1 cellular context compared by ENCODE assay signal in the genomic region with DNA sequence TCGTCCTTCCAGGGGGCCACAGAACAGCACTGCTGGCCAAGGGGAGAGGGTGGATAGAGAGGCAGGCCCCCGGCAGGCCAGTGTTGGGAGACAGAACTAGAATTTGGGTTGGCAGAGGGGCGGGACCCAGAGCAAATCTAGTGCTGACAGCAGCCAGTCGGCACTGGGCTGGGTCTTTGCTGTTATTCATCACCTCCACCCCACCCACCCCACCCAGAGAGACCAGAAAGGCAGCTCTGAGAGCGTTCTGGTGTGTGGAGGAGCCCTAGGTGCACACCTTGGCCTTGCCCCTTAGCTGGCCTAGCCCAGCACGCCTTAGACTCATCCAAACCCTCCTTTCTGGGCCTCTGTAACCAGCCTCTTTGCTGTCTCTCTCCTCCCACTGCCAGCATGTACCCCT.
TF ChIP-seq lines count a peak whose summit lies in the region.

No MANE protein-coding gene starts in this region.

TF ChIP-seq in H1, 55 proteins besides CTCF, POLR2A, EP300 and RAD21:
- TF ChIP-seq, protein P1, sequence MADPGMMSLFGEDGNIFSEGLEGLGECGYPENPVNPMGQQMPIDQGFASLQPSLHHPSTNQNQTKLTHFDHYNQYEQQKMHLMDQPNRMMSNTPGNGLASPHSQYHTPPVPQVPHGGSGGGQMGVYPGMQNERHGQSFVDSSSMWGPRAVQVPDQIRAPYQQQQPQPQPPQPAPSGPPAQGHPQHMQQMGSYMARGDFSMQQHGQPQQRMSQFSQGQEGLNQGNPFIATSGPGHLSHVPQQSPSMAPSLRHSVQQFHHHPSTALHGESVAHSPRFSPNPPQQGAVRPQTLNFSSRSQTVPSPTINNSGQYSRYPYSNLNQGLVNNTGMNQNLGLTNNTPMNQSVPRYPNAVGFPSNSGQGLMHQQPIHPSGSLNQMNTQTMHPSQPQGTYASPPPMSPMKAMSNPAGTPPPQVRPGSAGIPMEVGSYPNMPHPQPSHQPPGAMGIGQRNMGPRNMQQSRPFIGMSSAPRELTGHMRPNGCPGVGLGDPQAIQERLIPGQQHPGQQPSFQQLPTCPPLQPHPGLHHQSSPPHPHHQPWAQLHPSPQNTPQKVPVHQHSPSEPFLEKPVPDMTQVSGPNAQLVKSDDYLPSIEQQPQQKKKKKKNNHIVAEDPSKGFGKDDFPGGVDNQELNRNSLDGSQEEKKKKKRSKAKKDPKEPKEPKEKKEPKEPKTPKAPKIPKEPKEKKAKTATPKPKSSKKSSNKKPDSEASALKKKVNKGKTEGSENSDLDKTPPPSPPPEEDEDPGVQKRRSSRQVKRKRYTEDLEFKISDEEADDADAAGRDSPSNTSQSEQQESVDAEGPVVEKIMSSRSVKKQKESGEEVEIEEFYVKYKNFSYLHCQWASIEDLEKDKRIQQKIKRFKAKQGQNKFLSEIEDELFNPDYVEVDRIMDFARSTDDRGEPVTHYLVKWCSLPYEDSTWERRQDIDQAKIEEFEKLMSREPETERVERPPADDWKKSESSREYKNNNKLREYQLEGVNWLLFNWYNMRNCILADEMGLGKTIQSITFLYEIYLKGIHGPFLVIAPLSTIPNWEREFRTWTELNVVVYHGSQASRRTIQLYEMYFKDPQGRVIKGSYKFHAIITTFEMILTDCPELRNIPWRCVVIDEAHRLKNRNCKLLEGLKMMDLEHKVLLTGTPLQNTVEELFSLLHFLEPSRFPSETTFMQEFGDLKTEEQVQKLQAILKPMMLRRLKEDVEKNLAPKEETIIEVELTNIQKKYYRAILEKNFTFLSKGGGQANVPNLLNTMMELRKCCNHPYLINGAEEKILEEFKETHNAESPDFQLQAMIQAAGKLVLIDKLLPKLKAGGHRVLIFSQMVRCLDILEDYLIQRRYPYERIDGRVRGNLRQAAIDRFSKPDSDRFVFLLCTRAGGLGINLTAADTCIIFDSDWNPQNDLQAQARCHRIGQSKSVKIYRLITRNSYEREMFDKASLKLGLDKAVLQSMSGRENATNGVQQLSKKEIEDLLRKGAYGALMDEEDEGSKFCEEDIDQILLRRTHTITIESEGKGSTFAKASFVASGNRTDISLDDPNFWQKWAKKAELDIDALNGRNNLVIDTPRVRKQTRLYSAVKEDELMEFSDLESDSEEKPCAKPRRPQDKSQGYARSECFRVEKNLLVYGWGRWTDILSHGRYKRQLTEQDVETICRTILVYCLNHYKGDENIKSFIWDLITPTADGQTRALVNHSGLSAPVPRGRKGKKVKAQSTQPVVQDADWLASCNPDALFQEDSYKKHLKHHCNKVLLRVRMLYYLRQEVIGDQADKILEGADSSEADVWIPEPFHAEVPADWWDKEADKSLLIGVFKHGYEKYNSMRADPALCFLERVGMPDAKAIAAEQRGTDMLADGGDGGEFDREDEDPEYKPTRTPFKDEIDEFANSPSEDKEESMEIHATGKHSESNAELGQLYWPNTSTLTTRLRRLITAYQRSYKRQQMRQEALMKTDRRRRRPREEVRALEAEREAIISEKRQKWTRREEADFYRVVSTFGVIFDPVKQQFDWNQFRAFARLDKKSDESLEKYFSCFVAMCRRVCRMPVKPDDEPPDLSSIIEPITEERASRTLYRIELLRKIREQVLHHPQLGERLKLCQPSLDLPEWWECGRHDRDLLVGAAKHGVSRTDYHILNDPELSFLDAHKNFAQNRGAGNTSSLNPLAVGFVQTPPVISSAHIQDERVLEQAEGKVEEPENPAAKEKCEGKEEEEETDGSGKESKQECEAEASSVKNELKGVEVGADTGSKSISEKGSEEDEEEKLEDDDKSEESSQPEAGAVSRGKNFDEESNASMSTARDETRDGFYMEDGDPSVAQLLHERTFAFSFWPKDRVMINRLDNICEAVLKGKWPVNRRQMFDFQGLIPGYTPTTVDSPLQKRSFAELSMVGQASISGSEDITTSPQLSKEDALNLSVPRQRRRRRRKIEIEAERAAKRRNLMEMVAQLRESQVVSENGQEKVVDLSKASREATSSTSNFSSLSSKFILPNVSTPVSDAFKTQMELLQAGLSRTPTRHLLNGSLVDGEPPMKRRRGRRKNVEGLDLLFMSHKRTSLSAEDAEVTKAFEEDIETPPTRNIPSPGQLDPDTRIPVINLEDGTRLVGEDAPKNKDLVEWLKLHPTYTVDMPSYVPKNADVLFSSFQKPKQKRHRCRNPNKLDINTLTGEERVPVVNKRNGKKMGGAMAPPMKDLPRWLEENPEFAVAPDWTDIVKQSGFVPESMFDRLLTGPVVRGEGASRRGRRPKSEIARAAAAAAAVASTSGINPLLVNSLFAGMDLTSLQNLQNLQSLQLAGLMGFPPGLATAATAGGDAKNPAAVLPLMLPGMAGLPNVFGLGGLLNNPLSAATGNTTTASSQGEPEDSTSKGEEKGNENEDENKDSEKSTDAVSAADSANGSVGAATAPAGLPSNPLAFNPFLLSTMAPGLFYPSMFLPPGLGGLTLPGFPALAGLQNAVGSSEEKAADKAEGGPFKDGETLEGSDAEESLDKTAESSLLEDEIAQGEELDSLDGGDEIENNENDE (IDR thresholded peaks at IDR 0.05; ENCODE audit: insufficient replicate concordance, low read length): no peak
- TF ChIP-seq CTBP2 (IDR thresholded peaks at IDR 0.05; ENCODE audit: borderline replicate concordance, insufficient read depth, insufficient read length, low read length) (no peak), CREB1 (IDR thresholded peaks at IDR 0.05) (no peak), CHD1 (IDR thresholded peaks at IDR 0.05; ENCODE audit: low read depth, low read length) (no peak), TCF12 (IDR thresholded peaks at IDR 0.05; ENCODE audit: low read depth, low read length) (no peak), FOSL1 (IDR thresholded peaks at IDR 0.05; ENCODE audit: insufficient read depth, low read depth, low read length) (no peak), NRF1 (IDR thresholded peaks at IDR 0.05; ENCODE audit: low read depth, low read length) (no peak), RXRA (IDR thresholded peaks at IDR 0.05; ENCODE audit: insufficient read depth, low read depth, low read length) (no peak), KDM4A (IDR thresholded peaks at IDR 0.05; ENCODE audit: low read depth, low read length, severe bottlenecking) (no peak), GABPA (IDR thresholded peaks at IDR 0.05; ENCODE audit: borderline replicate concordance, insufficient read depth, low read length) (no peak), CBX5 (IDR thresholded peaks at IDR 0.05; ENCODE audit: low read depth, low read length) (no peak), GTF2F1 (IDR thresholded peaks at IDR 0.05; ENCODE audit: borderline replicate concordance, low read depth, low read length) (no peak), SIN3A (conservative IDR thresholded peaks at IDR 0.05 in 1 of 2, IDR thresholded peaks at IDR 0.05 in 1 of 2; ENCODE audit: low read depth in 1 of 2, low read length in 2 of 2) (no peak), BRCA1 (IDR thresholded peaks at IDR 0.05; ENCODE audit: low read depth, low read length) (no peak), SIRT6 (IDR thresholded peaks at IDR 0.05; ENCODE audit: low read length) (no peak), POU5F1 (IDR thresholded peaks at IDR 0.05; ENCODE audit: low read depth, low read length) (no peak)
- TF ChIP-seq, protein P2, sequence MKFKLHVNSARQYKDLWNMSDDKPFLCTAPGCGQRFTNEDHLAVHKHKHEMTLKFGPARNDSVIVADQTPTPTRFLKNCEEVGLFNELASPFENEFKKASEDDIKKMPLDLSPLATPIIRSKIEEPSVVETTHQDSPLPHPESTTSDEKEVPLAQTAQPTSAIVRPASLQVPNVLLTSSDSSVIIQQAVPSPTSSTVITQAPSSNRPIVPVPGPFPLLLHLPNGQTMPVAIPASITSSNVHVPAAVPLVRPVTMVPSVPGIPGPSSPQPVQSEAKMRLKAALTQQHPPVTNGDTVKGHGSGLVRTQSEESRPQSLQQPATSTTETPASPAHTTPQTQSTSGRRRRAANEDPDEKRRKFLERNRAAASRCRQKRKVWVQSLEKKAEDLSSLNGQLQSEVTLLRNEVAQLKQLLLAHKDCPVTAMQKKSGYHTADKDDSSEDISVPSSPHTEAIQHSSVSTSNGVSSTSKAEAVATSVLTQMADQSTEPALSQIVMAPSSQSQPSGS (IDR thresholded peaks at IDR 0.05; ENCODE audit: low read length): no peak
TF ChIP-seq in H1: peak in this region for 0.
